In genomic region chr1:37682334-37682987, GRCh38 we compare ENCODE assay signal across 8 cellular contexts. TPM values are rescaled to one million over a fixed set of nuclear protein-coding genes. Genes with fewer than 3 reads are reported as not detected.
DNase-seq lines count a peak whose midpoint lies in the region; ATAC-seq and TF ChIP-seq lines count a peak whose summit lies in the region.

No MANE protein-coding gene starts in this region.

- ATAC-seq in Right ventricle myocardium superior (ENCODE audit: poor library complexity) (peak; percentile 74), psoas muscle (peak; percentile 64 to 87 (median 76)), HG03342 (IDR thresholded peaks at IDR 0.05; ENCODE audit: unreplicated experiment) (no peak), GM18505 (IDR thresholded peaks at IDR 0.05; ENCODE audit: unreplicated experiment) (no peak)

- H3K27me3 ChIP-seq in psoas muscle (ENCODE audit: insufficient read depth in 3 of 3, low read length in 2 of 3), result no peaks in the 10 kb centered on the region

- TF ChIP-seq POLR2A in GM18505 (IDR thresholded peaks at IDR 0.05; ENCODE audit: borderline replicate concordance, extremely low read depth, insufficient read depth, insufficient read length), result no peak

- WGBS in psoas muscle, 3 donors, result 57 to 69% (median 59%) methylated on average over 5 of the region's 5 CpGs

- intact Hi-C loops in Right ventricle myocardium superior (cut with DNase I) (loop anchor here (5.0 to 10.0 kb wide), 2 partner anchors 85 to 228 kb away; partner anchors contain the start of gene GNL2), psoas muscle (cut with DNase I) (loop anchor here (2.0 to 5.0 kb wide), 3 partner anchors 85 to 228 kb away; partner anchors contain the start of gene GNL2 (in 1 of the 2))

- H3K27me3 Mint-ChIP-seq in activated naive CD8-positive, alpha-beta T cell treated with anti-CD3 and anti-CD28 coated beads for 36 hours, result no peaks in the 10 kb centered on the region

- DNase-seq in GM10266 (ENCODE audit: extremely low spot score) (peak; percentile 54), NCI-H1105 treated with DMSO at 0.1 percent for 48 hours (lab: John Stamatoyannopoulos, UW) (peak; percentile 55), T follicular helper cell (ENCODE audit: low read depth) (peak; percentile 63), Right ventricle myocardium superior (peak; percentile 72), psoas muscle (peak; percentile 58 to 76)
- DNase-seq in activated naive CD8-positive, alpha-beta T cell treated with anti-CD3 and anti-CD28 coated beads for 36 hours, result peak; percentile 69

- H3K36me3 Mint-ChIP-seq in activated naive CD8-positive, alpha-beta T cell treated with anti-CD3 and anti-CD28 coated beads for 36 hours, result peaks cover 17% of the 10 kb centered on the region

- H3K9me3 Mint-ChIP-seq in activated naive CD8-positive, alpha-beta T cell treated with anti-CD3 and anti-CD28 coated beads for 36 hours, result no peaks in the 10 kb centered on the region

- H3K9me3 ChIP-seq in psoas muscle, result no peaks in the 10 kb centered on the region

- peaks cover 8% of the 10 kb centered on the region for H3K4me1 Mint-ChIP-seq in activated naive CD8-positive, alpha-beta T cell treated with anti-CD3 and anti-CD28 coated beads for 36 hours

- TF ChIP-seq CTCF in GM10266 (IDR thresholded peaks at IDR 0.05; ENCODE audit: control insufficient read depth, insufficient read depth, low read depth, missing control alignments) (peak; percentile 83), psoas muscle (IDR thresholded peaks at IDR 0.05) (peak; percentile 87)

- H3K36me3 ChIP-seq in psoas muscle (ENCODE audit: insufficient read depth in 1 of 2, low read depth in 1 of 2), result peaks cover 4 to 71% of the 10 kb centered on the region in 2 donors

- peak overlapping the region; percentile 37 for H3K4me3 Mint-ChIP-seq in activated naive CD8-positive, alpha-beta T cell treated with anti-CD3 and anti-CD28 coated beads for 36 hours

- peaks cover 3% of the 10 kb centered on the region for H3K4me1 ChIP-seq in psoas muscle

- H3K27ac ChIP-seq in psoas muscle, result no peak overlapping the region

- no peak overlapping the region for H3K4me3 ChIP-seq in psoas muscle

- no peak overlapping the region for H3K27ac Mint-ChIP-seq in activated naive CD8-positive, alpha-beta T cell treated with anti-CD3 and anti-CD28 coated beads for 36 hours

RNA-seq across cellular contexts. Expression of gene CDCA8, which starts 9.9 kb away (rescaled TPM):
- 10 to 100 TPM; 60.7 to 61.9 TPM for total RNA-seq in activated naive CD8-positive, alpha-beta T cell treated with anti-CD3 and anti-CD28 coated beads for 36 hours
- total RNA-seq in Right ventricle myocardium superior (0.46 TPM), psoas muscle (under 1 TPM; 0.10 to 0.67 (median 0.14) TPM)
- under 1 TPM; 0.23 to 0.78 (median 0.66) TPM for polyA plus RNA-seq in psoas muscle

RNA-seq across cellular contexts. Expression of gene RSPO1, which starts 47.8 kb away (rescaled TPM):
- total RNA-seq in activated naive CD8-positive, alpha-beta T cell treated with anti-CD3 and anti-CD28 coated beads for 36 hours, result not detected
- total RNA-seq in Right ventricle myocardium superior (not detected), psoas muscle (not detected)
- under 1 TPM in 1 of 3 donors, not detected in 2; 0.01 TPM for polyA plus RNA-seq in psoas muscle

Comparison
In these comparisons a context has a peak if more than half of its experiments do, and no peak if none do; other contexts are left out.
1. ATAC-seq: peak in Right ventricle myocardium superior (single experiment) and psoas muscle (4 of 4); none in HG03342 (single experiment) and GM18505 (single experiment).
2. RNA of gene CDCA8, which starts 9.9 kb away (total RNA-seq): 60.7 to 61.9 TPM in activated naive CD8-positive, alpha-beta T cell treated with anti-CD3 and anti-CD28 coated beads for 36 hours; 0.46 TPM in Right ventricle myocardium superior (single experiment) and 0.10 to 0.67 TPM in psoas muscle; every median in the first group is over 10 times any median in the second.
3. Peak in every context shown above with its lines, with median percentiles within 50 percentile points of each other: DNase-seq.